ENCODE assay signal across 13 cellular contexts in the genomic region with DNA sequence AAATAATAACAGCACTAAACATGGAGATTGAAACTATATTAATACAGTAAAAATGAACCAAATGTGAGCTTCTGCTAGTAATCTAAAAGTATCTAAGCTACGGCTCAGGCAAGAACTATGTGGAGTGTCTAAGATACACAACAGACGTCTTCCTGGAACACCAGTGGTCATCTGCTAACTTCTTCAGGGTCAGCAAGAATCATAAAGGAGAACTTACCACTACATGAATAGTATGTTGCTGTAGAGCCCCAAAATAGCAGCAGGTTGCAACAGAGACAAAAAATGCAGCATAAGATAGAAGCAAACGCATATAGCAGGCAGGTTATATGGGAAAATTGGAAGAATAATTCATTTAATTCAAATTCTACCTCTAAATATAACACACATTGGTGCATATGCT.
"Had no signal": no experiment of that assay in that cellular context is flagged by ENCODE, and none has a peak within 500 bp of the region (broad histone marks: within the 10 kb centered on the region; RNA-seq: fewer than 3 reads in every experiment).

No MANE protein-coding gene starts in this region.

- H3K4me1 ChIP-seq: parathyroid adenoma, tibial nerve, uterus had no signal

- H3K27ac ChIP-seq: parathyroid adenoma, uterus had no signal

- DNase-seq: activated CD4-positive, alpha-beta T cell treated with anti-CD3 and anti-CD28 coated beads, Interleukin-2, amount 50 U/mL, for 4 hours; activated naive CD4-positive, alpha-beta T cell treated with Interleukin-2 at 50 U/mL for 16 hours; activated naive CD8-positive, alpha-beta T cell treated with anti-CD3 and anti-CD28 coated beads, Interleukin-2, amount 10 ng/mL, durations not matched to agents 7 days and 5 days; foreskin melanocyte; stimulated activated CD4-positive, alpha-beta T cell treated with anti-CD3 and anti-CD28 coated beads, Interleukin-2, amount 100 ng/mL, for 24 hours; stimulated activated naive CD4-positive, alpha-beta T cell treated with Interleukin-2 at 50 U/mL for 16 hours; uterus had no signal

- H3K4me1 Mint-ChIP-seq: mesothelial cell of epicardium, nephron had no signal

- ATAC-seq: body of pancreas had no signal

- H3K27ac Mint-ChIP-seq: activated naive CD8-positive, alpha-beta T cell treated with anti-CD3 and anti-CD28 coated beads, Interleukin-2, amount 10 ng/mL, durations not matched to agents 7 days and 5 days; mesothelial cell of epicardium; nephron had no signal

- H3K27me3 Mint-ChIP-seq: activated naive CD8-positive, alpha-beta T cell treated with anti-CD3 and anti-CD28 coated beads, Interleukin-2, amount 10 ng/mL, durations not matched to agents 7 days and 5 days had no signal

- H3K4me3 ChIP-seq: body of pancreas, lung, tibial nerve, uterus had no signal

- H3K27me3 ChIP-seq: body of pancreas, tibial nerve, uterus had no signal

- H3K4me3 Mint-ChIP-seq: activated naive CD8-positive, alpha-beta T cell treated with anti-CD3 and anti-CD28 coated beads, Interleukin-2, amount 10 ng/mL, durations not matched to agents 7 days and 5 days; mesothelial cell of epicardium; nephron had no signal

- H3K9me3 ChIP-seq: body of pancreas, uterus had no signal
